Comparison of ENCODE assay signal across 10 cellular contexts in genomic region chr4:184732126-184732525, GRCh38. TPM values are rescaled to one million over a fixed set of nuclear protein-coding genes. Genes with fewer than 3 reads are reported as not detected.
A peak's percentile ranks its signal among the peaks of the same experiment; 100 is the strongest.
DNase-seq lines count a peak whose midpoint lies in the region; ATAC-seq, FAIRE-seq and TF ChIP-seq lines count a peak whose summit lies in the region.
"Had no signal": no experiment of that assay in that cellular context is flagged by ENCODE, and none has a peak within 500 bp of the region (broad histone marks: within the 10 kb centered on the region; RNA-seq: fewer than 3 reads in every experiment).

No MANE protein-coding gene starts in this region.

- no peaks in the 10 kb centered on the region for H3K9me3 ChIP-seq in mesodermal cell (ENCODE audit: control insufficient read depth, low read length)

- FAIRE-seq in H54 (lab: Jason Lieb, UNC): no peak

- peaks cover 30% of the 10 kb centered on the region for H3K36me3 ChIP-seq in mesodermal cell (ENCODE audit: control insufficient read depth, insufficient read depth, low read length)

- peaks cover 6% of the 10 kb centered on the region for H3K4me1 ChIP-seq in mesodermal cell (ENCODE audit: control insufficient read depth, insufficient read depth, low read length, poor library complexity, severe bottlenecking)

- H3K36me3 Mint-ChIP-seq in IgD-negative memory B cell: no peaks in the 10 kb centered on the region
- H3K36me3 Mint-ChIP-seq in activated T-helper 1 cell treated with anti-CD3 and anti-CD28 coated beads, Interleukin-12 subunit alpha, Interleukin-12 subunit beta, Interleukin-2, Interleukin-4 antibody, amounts not matched to agents 30 ng/mL and 10 ng/mL and 1 ng/mL, durations not matched to agents 14 hours and 24 hours and 36 hours (ENCODE audit: low read depth): peaks cover 28% of the 10 kb centered on the region

- TF ChIP-seq POLR2A in H54 (IDR thresholded peaks at IDR 0.05; ENCODE audit: low read depth, low read length) (no peak), GM18505 (IDR thresholded peaks at IDR 0.05; ENCODE audit: borderline replicate concordance, extremely low read depth, insufficient read depth, insufficient read length) (no peak)

- H3K4me3 Mint-ChIP-seq in IgD-negative memory B cell: peak overlapping the region; percentile 57 to 98 (median 94)
- H3K4me3 Mint-ChIP-seq in activated T-helper 1 cell treated with anti-CD3 and anti-CD28 coated beads, Interleukin-12 subunit alpha, Interleukin-12 subunit beta, Interleukin-2, Interleukin-4 antibody, amounts not matched to agents 30 ng/mL and 10 ng/mL and 1 ng/mL, durations not matched to agents 14 hours and 24 hours and 36 hours: peak overlapping the region; percentile 94

- H3K9me3 Mint-ChIP-seq in IgD-negative memory B cell: no peaks in the 10 kb centered on the region
- H3K9me3 Mint-ChIP-seq in activated T-helper 1 cell treated with anti-CD3 and anti-CD28 coated beads, Interleukin-12 subunit alpha, Interleukin-12 subunit beta, Interleukin-2, Interleukin-4 antibody, amounts not matched to agents 30 ng/mL and 10 ng/mL and 1 ng/mL, durations not matched to agents 14 hours and 24 hours and 36 hours: no peaks in the 10 kb centered on the region

- DNase-seq in EH (ENCODE audit: low read depth) (peak; percentile 22), NCI-H82 treated with DMSO at 0.1 percent for 48 hours (lab: John Stamatoyannopoulos, UW; ENCODE audit: unreplicated experiment) (no peak), H54 (ENCODE audit: insufficient read length, low spot score) (no peak)
- DNase-seq in activated T-helper 1 cell treated with anti-CD3 and anti-CD28 coated beads, Interleukin-12 subunit alpha, Interleukin-12 subunit beta, Interleukin-2, Interleukin-4 antibody, amounts not matched to agents 30 ng/mL and 10 ng/mL and 1 ng/mL, durations not matched to agents 14 hours and 24 hours and 36 hours (ENCODE audit: low spot score): no peak
- no peak for DNase-seq in central memory CD4-positive, alpha-beta T cell
- DNase-seq: right cardiac atrium had no signal

- peaks cover 9 to 15% (median 11%) of the 10 kb centered on the region in 3 donors for H3K4me1 Mint-ChIP-seq in IgD-negative memory B cell
- H3K4me1 Mint-ChIP-seq in activated T-helper 1 cell treated with anti-CD3 and anti-CD28 coated beads, Interleukin-12 subunit alpha, Interleukin-12 subunit beta, Interleukin-2, Interleukin-4 antibody, amounts not matched to agents 30 ng/mL and 10 ng/mL and 1 ng/mL, durations not matched to agents 14 hours and 24 hours and 36 hours (ENCODE audit: low read depth): peaks cover 63% of the 10 kb centered on the region

- WGBS in mesodermal cell (ENCODE audit: insufficient coverage in 2 of 2), 2 experiments: 100% methylated on average over 1 of the region's 4 CpGs; no CpG with 5 or more reads in 1 of the 2 experiments

- peak overlapping the region in 1 of 3 donors; percentile 79 for H3K27ac Mint-ChIP-seq in IgD-negative memory B cell
- peak overlapping the region; percentile 73 for H3K27ac Mint-ChIP-seq in activated T-helper 1 cell treated with anti-CD3 and anti-CD28 coated beads, Interleukin-12 subunit alpha, Interleukin-12 subunit beta, Interleukin-2, Interleukin-4 antibody, amounts not matched to agents 30 ng/mL and 10 ng/mL and 1 ng/mL, durations not matched to agents 14 hours and 24 hours and 36 hours

- peak overlapping the region; percentile 93 for H3K4me3 ChIP-seq in mesodermal cell (ENCODE audit: extremely low read depth, insufficient read depth, low read length, poor library complexity, severe bottlenecking)
- H3K4me3 ChIP-seq: coronary artery had no signal

- intact Hi-C loops in activated T-helper 1 cell treated with anti-CD3 and anti-CD28 coated beads, Interleukin-12 subunit alpha, Interleukin-12 subunit beta, Interleukin-2, Interleukin-4 antibody, amounts not matched to agents 30 ng/mL and 10 ng/mL and 1 ng/mL, durations not matched to agents 14 hours and 24 hours and 36 hours (cut with micrococcal nuclease): loop anchor here (5.0 to 10.0 kb wide), 3 partner anchors 150 to 693 kb away; partner anchors contain the start of genes SLC25A4 and UFSP2

- ATAC-seq in GM18505 (IDR thresholded peaks at IDR 0.05; ENCODE audit: unreplicated experiment): no peak
- ATAC-seq: right cardiac atrium had no signal

- no peak overlapping the region for H3K27ac ChIP-seq in mesodermal cell (ENCODE audit: low read depth, low read length, severe bottlenecking)
- H3K27ac ChIP-seq: coronary artery had no signal

- H3K27me3 Mint-ChIP-seq in IgD-negative memory B cell: no peaks in the 10 kb centered on the region
- H3K27me3 Mint-ChIP-seq in activated T-helper 1 cell treated with anti-CD3 and anti-CD28 coated beads, Interleukin-12 subunit alpha, Interleukin-12 subunit beta, Interleukin-2, Interleukin-4 antibody, amounts not matched to agents 30 ng/mL and 10 ng/mL and 1 ng/mL, durations not matched to agents 14 hours and 24 hours and 36 hours (ENCODE audit: insufficient read depth): no peaks in the 10 kb centered on the region

RNA-seq across cellular contexts. Expression of gene CENPU, which starts 1.8 kb away (rescaled TPM):
- polyA plus RNA-seq in IgD-negative memory B cell: 1.4 TPM
- total RNA-seq in activated T-helper 1 cell treated with anti-CD3 and anti-CD28 coated beads, Interleukin-12 subunit alpha, Interleukin-12 subunit beta, Interleukin-2, Interleukin-4 antibody, amounts not matched to agents 30 ng/mL and 10 ng/mL and 1 ng/mL, durations not matched to agents 14 hours and 24 hours and 36 hours: 78.3 and 80.3 TPM in 2 replicates
- polyA plus RNA-seq in mesodermal cell (2013, experiment 1 of 2): 56.6 TPM
- 66.3 TPM for polyA plus RNA-seq in mesodermal cell (2013, experiment 2 of 2)
